Comparison of ENCODE assay signal across 1 cellular context in the genomic region with DNA sequence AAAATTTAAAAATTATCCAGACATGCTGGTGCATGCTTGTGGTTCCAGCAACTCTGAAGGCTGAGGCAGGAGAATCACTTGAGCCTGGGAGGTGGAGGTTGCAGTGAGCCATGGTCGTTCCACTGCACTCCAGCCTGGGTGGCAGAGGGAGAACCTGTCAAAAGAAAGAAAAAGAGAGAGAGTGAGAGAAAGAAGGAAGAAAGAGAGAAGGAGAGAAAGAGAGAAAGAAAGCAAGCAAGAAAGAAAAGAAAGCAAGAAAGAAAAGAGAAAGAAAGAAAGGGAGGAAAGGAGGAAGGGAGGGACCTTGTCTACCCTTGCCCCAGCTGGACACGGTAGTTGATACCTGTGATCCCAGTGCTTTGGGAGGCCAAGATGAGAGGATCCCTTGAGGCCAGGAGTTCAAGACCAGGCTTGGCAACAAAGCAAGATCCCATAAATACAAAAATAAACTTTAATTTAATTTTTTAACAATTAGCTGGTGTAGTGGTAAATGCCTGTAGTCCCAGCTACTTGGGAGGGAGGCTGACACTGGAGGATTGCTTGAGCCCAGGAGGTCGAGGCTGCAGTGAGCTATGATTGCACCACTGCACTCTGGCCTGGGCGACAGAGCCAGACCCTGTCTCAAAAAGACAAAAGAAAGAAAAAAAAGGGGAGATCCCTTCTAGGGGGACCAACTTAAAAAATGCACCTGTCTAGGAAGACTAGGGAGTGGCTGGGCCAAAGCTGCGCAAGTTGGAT.
TF ChIP-seq lines count a peak whose summit lies in the region.

No MANE protein-coding gene starts in this region.

TF ChIP-seq in HEK293, 187 proteins besides CTCF, POLR2A, EP300 and RAD21 (continued from another document):
- TF ChIP-seq, protein P1, sequence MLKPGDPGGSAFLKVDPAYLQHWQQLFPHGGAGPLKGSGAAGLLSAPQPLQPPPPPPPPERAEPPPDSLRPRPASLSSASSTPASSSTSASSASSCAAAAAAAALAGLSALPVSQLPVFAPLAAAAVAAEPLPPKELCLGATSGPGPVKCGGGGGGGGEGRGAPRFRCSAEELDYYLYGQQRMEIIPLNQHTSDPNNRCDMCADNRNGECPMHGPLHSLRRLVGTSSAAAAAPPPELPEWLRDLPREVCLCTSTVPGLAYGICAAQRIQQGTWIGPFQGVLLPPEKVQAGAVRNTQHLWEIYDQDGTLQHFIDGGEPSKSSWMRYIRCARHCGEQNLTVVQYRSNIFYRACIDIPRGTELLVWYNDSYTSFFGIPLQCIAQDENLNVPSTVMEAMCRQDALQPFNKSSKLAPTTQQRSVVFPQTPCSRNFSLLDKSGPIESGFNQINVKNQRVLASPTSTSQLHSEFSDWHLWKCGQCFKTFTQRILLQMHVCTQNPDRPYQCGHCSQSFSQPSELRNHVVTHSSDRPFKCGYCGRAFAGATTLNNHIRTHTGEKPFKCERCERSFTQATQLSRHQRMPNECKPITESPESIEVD (tag by site-specific recombination; IDR thresholded peaks at IDR 0.05): no peak
- TF ChIP-seq SETDB1 (IDR thresholded peaks at IDR 0.05; ENCODE audit: insufficient read length, low read length) (no peak), ZIC2 (tag by site-specific recombination; IDR thresholded peaks at IDR 0.05) (no peak), ZBTB17 (tag by site-specific recombination; IDR thresholded peaks at IDR 0.05) (no peak), RBAK (tag by site-specific recombination; IDR thresholded peaks at IDR 0.05) (no peak)
